ENCODE assay signal across 31 cellular contexts in the genomic region with DNA sequence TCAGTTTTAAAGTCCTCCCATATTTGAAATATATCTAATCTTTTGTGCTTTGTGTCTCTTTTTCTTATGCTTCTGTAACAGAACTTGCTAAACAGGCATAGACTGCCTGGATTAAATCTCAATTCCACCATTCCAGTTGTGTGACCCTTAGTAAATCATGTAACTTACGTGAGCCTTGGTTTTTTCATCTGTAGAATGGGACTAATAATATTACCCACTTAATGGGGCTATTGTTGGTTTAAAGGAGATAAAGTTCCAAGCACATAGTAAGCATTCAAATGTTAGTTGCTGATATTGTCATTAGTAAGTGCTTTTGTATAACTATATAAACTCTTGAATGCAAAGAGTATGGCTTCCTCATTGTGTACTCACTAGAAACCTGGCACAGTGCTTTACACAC. TPM values are rescaled to one million over a fixed set of nuclear protein-coding genes. Genes with fewer than 3 reads are reported as not detected.
"Had no signal": no experiment of that assay in that cellular context is flagged by ENCODE, and none has a peak within 500 bp of the region (broad histone marks: within the 10 kb centered on the region; RNA-seq: fewer than 3 reads in every experiment).

No MANE protein-coding gene starts in this region.

- H3K27me3 Mint-ChIP-seq: naive thymus-derived CD8-positive, alpha-beta T cell; natural killer cell treated with Interleukin-12 subunit alpha and Interleukin-12 subunit beta and Interleukin-15 and Interleukin-18, amount 100 ng/mL, for 72 hours; progenitor cell of endocrine pancreas; stimulated activated memory B cell treated with anti-CD40 and anti-IgM and Interleukin-4, amounts not matched to agents 10 μg/mL and 1 μg/mL and 100 μg/mL, for 72 hours; stimulated activated naive CD8-positive, alpha-beta T cell treated with anti-CD3 and anti-CD28 coated beads, Interleukin-15, amount 100 ng/mL, for 72 hours; type B pancreatic cell had no signal

- H2AFZ ChIP-seq: neural progenitor cell, parathyroid adenoma had no signal

- H3K4me1 Mint-ChIP-seq: naive thymus-derived CD8-positive, alpha-beta T cell; neural progenitor cell; stimulated activated memory B cell treated with anti-CD40 and anti-IgM and Interleukin-4, amounts not matched to agents 10 μg/mL and 1 μg/mL and 100 μg/mL, for 72 hours; stimulated activated naive CD8-positive, alpha-beta T cell treated with anti-CD3 and anti-CD28 coated beads, Interleukin-15, amount 100 ng/mL, for 72 hours had no signal

- H3K4me2 ChIP-seq: neural progenitor cell, smooth muscle cell had no signal

- H3K27ac Mint-ChIP-seq: natural killer cell treated with Interleukin-12 subunit alpha and Interleukin-12 subunit beta and Interleukin-15 and Interleukin-18, amount 100 ng/mL, for 72 hours; neural progenitor cell; progenitor cell of endocrine pancreas; stimulated activated memory B cell treated with anti-CD40 and anti-IgM and Interleukin-4, amounts not matched to agents 10 μg/mL and 1 μg/mL and 100 μg/mL, for 72 hours; stimulated activated naive CD8-positive, alpha-beta T cell treated with anti-CD3 and anti-CD28 coated beads, Interleukin-15, amount 100 ng/mL, for 72 hours; type B pancreatic cell had no signal

- DNase-seq: naive thymus-derived CD8-positive, alpha-beta T cell; occipital lobe; ovary; posterior cingulate gyrus; psoas muscle; right cardiac atrium; spleen; stimulated activated CD4-positive, alpha-beta T cell treated with anti-CD3 and anti-CD28 coated beads, Interleukin-12 subunit alpha, Interleukin-12 subunit beta, amount 100 ng/mL, for 4 hours; stimulated activated CD4-positive, alpha-beta T cell treated with anti-CD3 and anti-CD28 coated beads, Interleukin-1b, Interleukin-23, amount 100 ng/mL, for 48 hours; stimulated activated CD4-positive, alpha-beta T cell treated with anti-CD3 and anti-CD28 coated beads, Interleukin-4, amount 100 ng/mL, for 1 hour; stimulated activated CD4-positive, alpha-beta T cell treated with anti-CD3 and anti-CD28 coated beads, Interleukin-4, amount 100 ng/mL, for 4 hours; stimulated activated CD8-positive, alpha-beta memory T cell treated with anti-CD3 and anti-CD28 coated beads, Interleukin-4, amount 100 ng/mL, for 48 hours; stimulated activated naive CD4-positive, alpha-beta T cell; stimulated activated naive CD8-positive, alpha-beta T cell treated with anti-CD3 and anti-CD28 coated beads, Interleukin-15, amount 100 ng/mL, for 72 hours; stimulated activated naive CD8-positive, alpha-beta T cell treated with anti-CD3 and anti-CD28 coated beads, Interleukin-15, Interleukin-2, amounts not matched to agents 100 U/mL and 50 U/mL, for 24 hours; substantia nigra; testis; tibial artery; transverse colon; upper lobe of right lung; uterus had no signal

- H3K4me3 Mint-ChIP-seq: naive thymus-derived CD8-positive, alpha-beta T cell; natural killer cell treated with Interleukin-12 subunit alpha and Interleukin-12 subunit beta and Interleukin-15 and Interleukin-18, amount 100 ng/mL, for 72 hours; neural progenitor cell; stimulated activated memory B cell treated with anti-CD40 and anti-IgM and Interleukin-4, amounts not matched to agents 10 μg/mL and 1 μg/mL and 100 μg/mL, for 72 hours; stimulated activated naive CD8-positive, alpha-beta T cell treated with anti-CD3 and anti-CD28 coated beads, Interleukin-15, amount 100 ng/mL, for 72 hours; type B pancreatic cell had no signal

- H3K9me3 Mint-ChIP-seq: naive thymus-derived CD8-positive, alpha-beta T cell; natural killer cell treated with Interleukin-12 subunit alpha and Interleukin-12 subunit beta and Interleukin-15 and Interleukin-18, amount 100 ng/mL, for 72 hours; neural progenitor cell; stimulated activated memory B cell treated with anti-CD40 and anti-IgM and Interleukin-4, amounts not matched to agents 10 μg/mL and 1 μg/mL and 100 μg/mL, for 72 hours; stimulated activated naive CD8-positive, alpha-beta T cell treated with anti-CD3 and anti-CD28 coated beads, Interleukin-15, amount 100 ng/mL, for 72 hours; type B pancreatic cell had no signal

- H3K36me3 ChIP-seq: neural progenitor cell, ovary, uterus had no signal

- ATAC-seq: naive thymus-derived CD8-positive, alpha-beta T cell; natural killer cell treated with Interleukin-12 subunit alpha and Interleukin-12 subunit beta and Interleukin-15 and Interleukin-18, amount 100 ng/mL, for 72 hours; psoas muscle; right cardiac atrium; sciatic nerve; stimulated activated memory B cell treated with anti-CD40 and anti-IgM and Interleukin-4, amounts not matched to agents 10 μg/mL and 1 μg/mL and 100 μg/mL, for 72 hours; stimulated activated naive CD8-positive, alpha-beta T cell treated with anti-CD3 and anti-CD28 coated beads, Interleukin-15, amount 100 ng/mL, for 72 hours; stimulated activated naive CD8-positive, alpha-beta T cell treated with anti-CD3 and anti-CD28 coated beads, Interleukin-15, Interleukin-2, amounts not matched to agents 100 U/mL and 50 U/mL, for 24 hours; upper lobe of right lung had no signal

- H3K9ac ChIP-seq: neural progenitor cell, parathyroid adenoma had no signal

- H3K36me3 Mint-ChIP-seq: type B pancreatic cell had no signal

- H3K4me1 ChIP-seq: psoas muscle, spleen, suprapubic skin, testis, transverse colon, upper lobe of right lung, uterus had no signal

- H3K4me3 ChIP-seq: neural progenitor cell, ovary, psoas muscle, skin epidermis, smooth muscle cell, spleen, suprapubic skin, testis, tibial artery, transverse colon, upper lobe of right lung, uterus had no signal

- H3K27me3 ChIP-seq: neural progenitor cell, ovary, spleen, suprapubic skin, testis, tibial artery, transverse colon, upper lobe of right lung, uterus had no signal

- H3K27ac ChIP-seq: neural progenitor cell, ovary, parathyroid adenoma, psoas muscle, skin epidermis, spleen, suprapubic skin, testis, tibial artery, transverse colon, upper lobe of right lung, uterus had no signal

- H3K79me2 ChIP-seq: parathyroid adenoma had no signal

- H3K9me3 ChIP-seq: ovary, psoas muscle, spleen, suprapubic skin, testis, tibial artery, transverse colon, upper lobe of right lung, uterus had no signal

RNA-seq across cellular contexts. Expression of gene VWA3A, which starts 5.9 kb away (rescaled TPM):
- total RNA-seq: smooth muscle cell had no signal
- polyA plus RNA-seq: naive thymus-derived CD8-positive, alpha-beta T cell; smooth muscle cell had no signal
